In the genomic region with DNA sequence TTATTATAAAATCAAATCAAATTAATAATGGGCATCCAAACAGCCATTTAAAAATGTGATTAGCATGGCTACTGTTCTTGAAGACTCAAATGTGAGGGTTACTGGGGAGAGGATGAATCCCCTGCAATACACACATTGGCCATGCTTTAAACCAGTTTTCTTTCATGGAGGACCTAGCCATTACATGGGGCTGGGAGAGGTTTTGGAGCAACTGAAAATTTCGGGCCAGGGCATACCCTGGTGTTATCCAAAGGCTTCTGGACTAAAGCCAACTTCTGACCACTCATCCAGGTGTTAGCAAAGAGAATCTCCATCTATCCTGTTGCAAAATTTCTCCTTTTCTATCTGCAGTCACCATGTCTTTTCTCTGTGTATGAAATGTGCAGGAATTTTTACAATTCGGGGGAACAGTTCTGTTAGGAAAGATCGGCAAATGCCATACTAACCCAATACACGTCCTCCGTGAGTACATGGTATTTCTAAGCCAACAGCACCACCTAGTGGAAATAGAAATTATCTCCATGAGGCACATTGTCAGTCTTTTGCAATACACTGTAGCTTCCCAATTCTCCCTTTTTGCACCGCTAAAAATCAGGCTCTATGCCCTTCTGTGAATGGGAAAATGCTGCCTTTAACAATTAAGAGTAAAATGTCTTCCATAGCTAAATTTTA, we compare ENCODE assay signal across 8 cellular contexts. TPM values are rescaled to one million over a fixed set of nuclear protein-coding genes. Genes with fewer than 3 reads are reported as not detected.
DNase-seq lines count a peak whose midpoint lies in the region; ATAC-seq and TF ChIP-seq lines count a peak whose summit lies in the region.

No MANE protein-coding gene starts in this region.

- no peaks in the 10 kb centered on the region for H4K20me1 ChIP-seq in OCI-LY7 (ENCODE audit: insufficient read depth, low read length)

- no peak overlapping the region for H3K9ac ChIP-seq in mesenchymal stem cell (ENCODE audit: low read length)

- no peak overlapping the region for H4K91ac ChIP-seq in mesenchymal stem cell (ENCODE audit: low read length)

- TF ChIP-seq CTCF in Caco-2 (IDR thresholded peaks at IDR 0.05; ENCODE audit: insufficient read depth in 1 of 2, low read depth in 1 of 2, low read length in 1 of 2, severe bottlenecking in 1 of 2, unreplicated experiment in 1 of 2) (peak; percentile 10 to 61), OCI-LY7 (conservative IDR thresholded peaks at IDR 0.05; ENCODE audit: low read length) (peak; percentile 92)

- H3K9me2 ChIP-seq in OCI-LY7 (ENCODE audit: insufficient read depth, low read length): no peaks in the 10 kb centered on the region

- H3K36me3 ChIP-seq in Caco-2 (ENCODE audit: control insufficient read depth, insufficient read depth, low read length): no peaks in the 10 kb centered on the region
- H3K36me3 ChIP-seq in H7 (replicated peaks; ENCODE audit: control insufficient read depth, insufficient read depth, low read length): no peaks in the 10 kb centered on the region
- no peaks in the 10 kb centered on the region for H3K36me3 ChIP-seq in OCI-LY7 (ENCODE audit: insufficient read depth, low read length)
- no peaks in the 10 kb centered on the region for H3K36me3 ChIP-seq in mesenchymal stem cell (ENCODE audit: control insufficient read depth in 1 of 2, insufficient read depth in 2 of 2, low read depth in 1 of 2, low read length in 2 of 2)

- H3K27me3 ChIP-seq in Caco-2 (replicated peaks; ENCODE audit: control insufficient read depth, insufficient read depth, low read length): no peaks in the 10 kb centered on the region
- no peaks in the 10 kb centered on the region for H3K27me3 ChIP-seq in H7 (ENCODE audit: control insufficient read depth, insufficient read depth, low read length)
- no peaks in the 10 kb centered on the region for H3K27me3 ChIP-seq in mesenchymal stem cell (ENCODE audit: control insufficient read depth in 1 of 2, insufficient read depth in 1 of 2, low read length in 2 of 2)

- DNase-seq in Caco-2 (peak in 1 of 2 experiments; percentile 57), H7 (peak; percentile 27), OCI-LY7 (ENCODE audit: low spot score) (peak; percentile 81), dermis microvascular lymphatic vessel endothelial cell (ENCODE audit: low read depth in 2 of 2) (peak; percentile 38 to 62), mesenchymal stem cell (peak; percentile 6), epidermal melanocyte (ENCODE audit: insufficient read length, low spot score) (no peak)

- POLR2A ChIA-PET in Caco-2 (lab: Charles Lee): no interaction called here
- POLR2A ChIA-PET in OCI-LY7 (lab: Charles Lee): no interaction called here

- no peak overlapping the region for H2AFZ ChIP-seq in OCI-LY7 (ENCODE audit: low read length)
- no peak overlapping the region for H2AFZ ChIP-seq in mesenchymal stem cell (ENCODE audit: low read depth, low read length)

- 54% methylated on average over 5 of the region's 6 CpGs for WGBS in mesenchymal stem cell

- no peak overlapping the region for H3K23ac ChIP-seq in mesenchymal stem cell (ENCODE audit: low read length in 2 of 2)

- H3K79me2 ChIP-seq in OCI-LY7 (ENCODE audit: insufficient read depth, low read depth, low read length): no peaks in the 10 kb centered on the region

- peaks cover 40% of the 10 kb centered on the region for H3K9me3 Mint-ChIP-seq in Caco-2 (ENCODE audit: unreplicated experiment)

- CTCF ChIA-PET in Caco-2 (lab: Charles Lee) (no interaction called here), OCI-LY7 (lab: Charles Lee; ENCODE audit: unreplicated experiment) (no interaction called here)

- intact Hi-C loops in Caco-2 (cut with micrococcal nuclease; ENCODE audit: unreplicated experiment): no loop called here
- intact Hi-C loops in OCI-LY7 (cut with micrococcal nuclease; ENCODE audit: unreplicated experiment): loop anchor here (1.0 to 10.0 kb wide), 5 partner anchors 57 to 1610 kb away; partner anchors contain the start of gene ZNF680

- H3K4me3 Mint-ChIP-seq in Caco-2 (ENCODE audit: unreplicated experiment): no peak overlapping the region

- H2BK15ac ChIP-seq in mesenchymal stem cell (ENCODE audit: low read depth, poor library complexity, severe bottlenecking): no peak overlapping the region

- no peak overlapping the region for H2AK5ac ChIP-seq in mesenchymal stem cell (ENCODE audit: low read length, severe bottlenecking)

- H4K8ac ChIP-seq in mesenchymal stem cell (ENCODE audit: low read length): no peak overlapping the region

- no peaks in the 10 kb centered on the region for H3K27me3 Mint-ChIP-seq in Caco-2 (ENCODE audit: insufficient read depth, unreplicated experiment)

- ATAC-seq in GM21528 (IDR thresholded peaks at IDR 0.05; ENCODE audit: low FRiP score, unreplicated experiment) (no peak), HG03378 (IDR thresholded peaks at IDR 0.05; ENCODE audit: unreplicated experiment) (no peak)

- BruUV-seq in Caco-2 (replicated peaks; lab: Mats Ljungman, UMichigan) (no TSS peak), OCI-LY7 (replicated peaks; lab: Mats Ljungman, UMichigan) (no TSS peak)

- H3K79me1 ChIP-seq in mesenchymal stem cell (replicated peaks; ENCODE audit: low read length, poor library complexity, severe bottlenecking): no peaks in the 10 kb centered on the region

- no peak overlapping the region for H2BK12ac ChIP-seq in mesenchymal stem cell (ENCODE audit: low read length in 2 of 2)

- no peak overlapping the region for H3K4ac ChIP-seq in mesenchymal stem cell (ENCODE audit: low read depth in 1 of 2, low read length in 2 of 2)

- no peak overlapping the region for H3K18ac ChIP-seq in mesenchymal stem cell (ENCODE audit: low read depth in 1 of 2, low read length in 2 of 2)

- no peak overlapping the region for H2BK5ac ChIP-seq in mesenchymal stem cell (ENCODE audit: low read depth, low read length, poor library complexity, severe bottlenecking)

- H3K4me3 ChIP-seq in Caco-2 (ENCODE audit: low read depth, low read length): no peak overlapping the region
- H3K4me3 ChIP-seq in H7 (ENCODE audit: insufficient read depth, low read depth, low read length): no peak overlapping the region
- H3K4me3 ChIP-seq in OCI-LY7 (ENCODE audit: low read depth, low read length, poor library complexity, severe bottlenecking): no peak overlapping the region
- no peak overlapping the region for H3K4me3 ChIP-seq in mesenchymal stem cell (ENCODE audit: insufficient read depth in 1 of 2, low read depth in 1 of 2, low read length in 2 of 2)

- no peaks in the 10 kb centered on the region for H3K4me1 Mint-ChIP-seq in Caco-2 (ENCODE audit: low read depth, unreplicated experiment)

- H3K4me2 ChIP-seq in OCI-LY7 (ENCODE audit: low read length) (no peak overlapping the region), mesenchymal stem cell (ENCODE audit: low read length, poor library complexity, severe bottlenecking) (no peak overlapping the region)

- H3K27ac Mint-ChIP-seq in Caco-2 (ENCODE audit: unreplicated experiment): no peak overlapping the region

- H2BK120ac ChIP-seq in mesenchymal stem cell (ENCODE audit: low read depth, low read length): no peak overlapping the region

- H3K36me3 Mint-ChIP-seq in Caco-2 (ENCODE audit: insufficient read depth, unreplicated experiment): no peaks in the 10 kb centered on the region

- no peak overlapping the region for H3K27ac ChIP-seq in OCI-LY7 (ENCODE audit: low read depth, low read length, poor library complexity, severe bottlenecking)
- H3K27ac ChIP-seq in mesenchymal stem cell (ENCODE audit: low read length, poor library complexity, severe bottlenecking): no peak overlapping the region

- no peak overlapping the region for H3K14ac ChIP-seq in mesenchymal stem cell (ENCODE audit: low read length in 2 of 2)

- no peaks in the 10 kb centered on the region for H3K4me1 ChIP-seq in Caco-2
- H3K4me1 ChIP-seq in OCI-LY7 (ENCODE audit: insufficient read depth, low read length, poor library complexity, severe bottlenecking): no peaks in the 10 kb centered on the region
- H3K4me1 ChIP-seq in mesenchymal stem cell (ENCODE audit: control insufficient read depth, insufficient read depth, low read depth, low read length): no peaks in the 10 kb centered on the region

- H3K9me3 ChIP-seq in Caco-2: peaks cover 16% of the 10 kb centered on the region; the same call in 1 of the 2 replicates
- H3K9me3 ChIP-seq in OCI-LY7 (ENCODE audit: low read length): peaks cover 15% of the 10 kb centered on the region; the same call in 1 of the 2 replicates
- H3K9me3 ChIP-seq in mesenchymal stem cell (ENCODE audit: control insufficient read depth, low read length): peaks cover 37% of the 10 kb centered on the region

RNA-seq across cellular contexts. Expression of gene ZNF107, which starts 47.0 kb away (rescaled TPM):
- total RNA-seq in Caco-2 (2022) (12.0 and 13.0 TPM in 2 replicates), OCI-LY7 (2022) (92.2 and 97.0 TPM in 2 replicates), dermis microvascular lymphatic vessel endothelial cell (1.3 and 2.4 TPM in 2 replicates)
- not detected in 2 replicates for total RNA-seq in H7 (2014; rRNA removed; shearing (Covaris generic))
- total RNA-seq in OCI-LY7 (2014; rRNA removed; shearing (Covaris generic)): 63.3 and 68.9 TPM in 2 replicates
- 3.0 TPM for polyA plus RNA-seq in mesenchymal stem cell (2013, experiment 1 of 2)
- polyA plus RNA-seq in mesenchymal stem cell (2013, experiment 2 of 2): 2.9 TPM

RNA-seq across cellular contexts. Expression of gene ZNF680, which starts 56.0 kb away (rescaled TPM):
- total RNA-seq in Caco-2 (2022): 13.1 and 15.2 TPM in 2 replicates
- not detected in 2 replicates for total RNA-seq in H7 (2014; rRNA removed; shearing (Covaris generic))
- 55.9 and 62.6 TPM in 2 replicates for total RNA-seq in OCI-LY7 (2014; rRNA removed; shearing (Covaris generic))
- total RNA-seq in OCI-LY7 (2022): 48.4 and 58.4 TPM in 2 replicates
- total RNA-seq in dermis microvascular lymphatic vessel endothelial cell: 6.4 and 9.5 TPM in 2 replicates
- not detected for polyA plus RNA-seq in mesenchymal stem cell (2013, experiment 1 of 2)
- polyA plus RNA-seq in mesenchymal stem cell (2013, experiment 2 of 2): not detected
